19 cellular contexts compared by ENCODE assay signal in the genomic region with DNA sequence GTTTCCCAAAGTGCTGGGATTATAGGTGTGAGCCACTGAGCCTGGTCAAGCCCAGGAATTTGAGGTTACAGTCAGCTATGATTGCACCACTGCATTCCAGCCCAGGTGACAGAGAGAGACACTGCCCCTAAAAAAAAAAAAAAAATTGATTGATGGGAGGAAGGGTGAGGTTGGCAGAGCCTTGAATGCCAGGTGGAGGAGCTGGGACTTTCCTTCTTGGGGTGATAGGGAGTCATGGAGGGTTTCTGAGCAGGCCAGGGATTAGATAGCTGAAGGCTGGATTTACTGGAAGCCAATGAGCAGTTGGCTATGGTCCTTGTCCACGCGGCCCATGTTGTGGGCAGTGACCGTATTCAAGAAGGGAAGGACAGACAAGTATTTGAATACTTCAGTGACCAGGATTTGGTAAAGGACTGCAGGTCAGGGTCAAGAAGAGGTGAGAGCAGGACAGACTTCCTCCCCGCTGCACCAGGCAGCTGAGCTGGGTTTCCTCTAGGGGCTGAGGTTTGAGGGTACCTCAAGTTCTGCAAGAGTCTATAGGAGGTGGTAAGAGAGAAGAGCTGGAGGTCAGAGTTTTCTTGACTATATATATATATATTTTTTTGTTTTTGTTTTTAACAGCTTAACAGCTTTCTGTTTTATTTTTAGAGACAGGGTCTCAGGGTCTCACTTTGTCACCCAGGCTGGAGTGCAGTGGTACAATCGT. TPM values are rescaled to one million over a fixed set of nuclear protein-coding genes. Genes with fewer than 3 reads are reported as not detected.
DNase-seq lines count a peak whose midpoint lies in the region; ATAC-seq and TF ChIP-seq lines count a peak whose summit lies in the region.
"Had no signal": no experiment of that assay in that cellular context is flagged by ENCODE, and none has a peak within 500 bp of the region (broad histone marks: within the 10 kb centered on the region; RNA-seq: fewer than 3 reads in every experiment).

No MANE protein-coding gene starts in this region.

- H3K36me3 Mint-ChIP-seq in CD4-positive, CD25-positive, alpha-beta regulatory T cell, result peaks cover 16% of the 10 kb centered on the region
- peaks cover under 1 to 49% (median 9%) of the 10 kb centered on the region in 3 donors for H3K36me3 Mint-ChIP-seq in naive thymus-derived CD8-positive, alpha-beta T cell

- H3K9me3 Mint-ChIP-seq in CD4-positive, CD25-positive, alpha-beta regulatory T cell, result no peaks in the 10 kb centered on the region
- H3K9me3 Mint-ChIP-seq in naive thymus-derived CD8-positive, alpha-beta T cell, result no peaks in the 10 kb centered on the region

- H3K4me3 Mint-ChIP-seq in CD4-positive, CD25-positive, alpha-beta regulatory T cell, result peak overlapping the region in 1 of 4 donors; percentile 57
- peak overlapping the region in 3 of 10 donors; percentile 21 to 49 (median 35) for H3K4me3 Mint-ChIP-seq in naive thymus-derived CD8-positive, alpha-beta T cell

- no peak overlapping the region for H3K4me3 ChIP-seq in CD4-positive, CD25-positive, alpha-beta regulatory T cell (ENCODE audit: low read depth, low read length)
- H3K4me3 ChIP-seq in suprapubic skin, result no peak overlapping the region
- H3K4me3 ChIP-seq: breast epithelium, ovary, thoracic aorta had no signal

- POLR2A ChIA-PET in naive thymus-derived CD8-positive, alpha-beta T cell (lab: Charles Lee), result interaction anchor here (0.6 to 1.3 kb wide), 3 partner anchors 9 to 686 kb away, joined by 3 to 6 read pairs (median 4); a partner anchor contains a TSS

- H3K27me3 ChIP-seq in CD4-positive, CD25-positive, alpha-beta regulatory T cell (ENCODE audit: control insufficient read depth, insufficient read depth, low read length), result no peaks in the 10 kb centered on the region
- H3K27me3 ChIP-seq in suprapubic skin, result no peaks in the 10 kb centered on the region
- H3K27me3 ChIP-seq: breast epithelium, ovary had no signal

- peaks cover 6 to 14% (median 8%) of the 10 kb centered on the region in 4 donors for H3K4me1 Mint-ChIP-seq in CD4-positive, CD25-positive, alpha-beta regulatory T cell
- H3K4me1 Mint-ChIP-seq in naive thymus-derived CD8-positive, alpha-beta T cell, result peaks cover 4 to 16% (median 12%) of the 10 kb centered on the region in 4 donors

- no peak for DNase-seq in CD4-positive, CD25-positive, alpha-beta regulatory T cell
- DNase-seq in GDM1 (lab: John Stamatoyannopoulos, UW) (peak; percentile 32), UCSD-AML1 (lab: John Stamatoyannopoulos, UW; ENCODE audit: unreplicated experiment) (peak; percentile 15), DMS 273 (lab: John Stamatoyannopoulos, UW; ENCODE audit: unreplicated experiment) (no peak), suprapubic skin (ENCODE audit: low spot score in 2 of 2) (no peak), SIG-M5 (lab: John Stamatoyannopoulos, UW) (no peak)
- DNase-seq in naive thymus-derived CD8-positive, alpha-beta T cell, result no peak
- DNase-seq: DMS153; left ventricle myocardium superior; NCI-H1417; NCI-H2171 treated with DMSO at 0.1 percent for 48 hours; NCI-H748 treated with DMSO at 0.1 percent for 48 hours; ovary; PC-3; stimulated activated CD4-positive, alpha-beta T cell treated with anti-CD3 and anti-CD28 coated beads, Interleukin-4, amount 100 ng/mL, for 24 hours; WERI-Rb-1 had no signal

- H3K9me3 ChIP-seq in CD4-positive, CD25-positive, alpha-beta regulatory T cell (ENCODE audit: control insufficient read depth in 2 of 2, low read length in 2 of 2), result no peaks in the 10 kb centered on the region
- no peaks in the 10 kb centered on the region for H3K9me3 ChIP-seq in suprapubic skin
- H3K9me3 ChIP-seq: breast epithelium, ovary, thoracic aorta had no signal

- TF ChIP-seq POLR2A in suprapubic skin (IDR thresholded peaks at IDR 0.05), result no peak

- no peak for ATAC-seq in CD4-positive, CD25-positive, alpha-beta regulatory T cell (ENCODE audit: low read depth in 2 of 2)
- ATAC-seq in naive thymus-derived CD8-positive, alpha-beta T cell, result no peak
- ATAC-seq: left ventricle myocardium superior, PC-3 had no signal

- peaks cover 38% of the 10 kb centered on the region for H3K36me3 ChIP-seq in CD4-positive, CD25-positive, alpha-beta regulatory T cell (ENCODE audit: control insufficient read depth, insufficient read depth, low read length)
- H3K36me3 ChIP-seq in suprapubic skin, result peaks cover 32% of the 10 kb centered on the region
- H3K36me3 ChIP-seq: breast epithelium, ovary, WERI-Rb-1 had no signal

- no peak for TF ChIP-seq CTCF in suprapubic skin (IDR thresholded peaks at IDR 0.05)

- H3K4me1 ChIP-seq in CD4-positive, CD25-positive, alpha-beta regulatory T cell (ENCODE audit: control insufficient read depth, insufficient read depth, low read length, poor library complexity, severe bottlenecking), result no peaks in the 10 kb centered on the region
- peaks cover 1% of the 10 kb centered on the region for H3K4me1 ChIP-seq in suprapubic skin
- H3K4me1 ChIP-seq: breast epithelium had no signal

- peaks cover 4% of the 10 kb centered on the region for H3K27me3 Mint-ChIP-seq in CD4-positive, CD25-positive, alpha-beta regulatory T cell
- no peaks in the 10 kb centered on the region for H3K27me3 Mint-ChIP-seq in naive thymus-derived CD8-positive, alpha-beta T cell

- TF ChIP-seq EP300 in suprapubic skin (IDR thresholded peaks at IDR 0.05), result no peak

- no peak overlapping the region for H3K27ac ChIP-seq in CD4-positive, CD25-positive, alpha-beta regulatory T cell (ENCODE audit: insufficient read depth, low read length, poor library complexity, severe bottlenecking)
- no peak overlapping the region for H3K27ac ChIP-seq in suprapubic skin
- H3K27ac ChIP-seq: breast epithelium, KMS-11, ovary, thoracic aorta, WERI-Rb-1 had no signal

- WGBS in suprapubic skin, result 88% methylated on average over 5 of the region's 5 CpGs

- H3K27ac Mint-ChIP-seq in CD4-positive, CD25-positive, alpha-beta regulatory T cell, result peak overlapping the region in 2 of 3 donors; percentile 4 to 89
- peak overlapping the region in 9 of 10 donors; percentile 14 to 81 (median 68) for H3K27ac Mint-ChIP-seq in naive thymus-derived CD8-positive, alpha-beta T cell

RNA-seq across cellular contexts. Expression of a gene that starts 6.9 kb away (rescaled TPM):
- 0.67 TPM for total RNA-seq in CD4-positive, CD25-positive, alpha-beta regulatory T cell
- under 1 TPM; 0.20 to 0.67 (median 0.41) TPM for polyA plus RNA-seq in CD4-positive, CD25-positive, alpha-beta regulatory T cell
- under 1 TPM in 1 of 2 experiments, not detected in 1; 0.57 TPM for total RNA-seq in naive thymus-derived CD8-positive, alpha-beta T cell
- under 1 TPM in 2 of 3 donors, not detected in 1; 0.22 to 0.42 TPM for polyA plus RNA-seq in naive thymus-derived CD8-positive, alpha-beta T cell
- total RNA-seq in suprapubic skin, result not detected
- total RNA-seq: PC-3 had no signal

RNA-seq across cellular contexts. Expression of a gene that starts 9.0 kb away (rescaled TPM):
- total RNA-seq in CD4-positive, CD25-positive, alpha-beta regulatory T cell, result 13.7 TPM
- polyA plus RNA-seq in CD4-positive, CD25-positive, alpha-beta regulatory T cell, result 1 to 10 TPM; 4.8 to 8.2 (median 6.9) TPM
- 1 to 10 TPM; 1.9 to 2.0 TPM for total RNA-seq in naive thymus-derived CD8-positive, alpha-beta T cell
- 1 to 10 TPM; 1.2 to 3.9 (median 2.8) TPM for polyA plus RNA-seq in naive thymus-derived CD8-positive, alpha-beta T cell
- 10 to 100 TPM in 2 of 4 donors, 1 to 10 TPM in 2; 9.1 to 11.1 (median 9.6) TPM for total RNA-seq in suprapubic skin

RNA-seq across cellular contexts. Expression of a gene that starts 9.9 kb away (rescaled TPM):
- 0.20 TPM for total RNA-seq in CD4-positive, CD25-positive, alpha-beta regulatory T cell
- not detected for polyA plus RNA-seq in CD4-positive, CD25-positive, alpha-beta regulatory T cell
- total RNA-seq in naive thymus-derived CD8-positive, alpha-beta T cell, result not detected
- polyA plus RNA-seq in naive thymus-derived CD8-positive, alpha-beta T cell, result not detected
- total RNA-seq in suprapubic skin, result under 1 TPM in 3 of 4 donors, not detected in 1; 0.21 to 0.97 (median 0.62) TPM

RNA-seq across cellular contexts. Expression of a gene that starts 27.9 kb away (rescaled TPM):
- total RNA-seq in CD4-positive, CD25-positive, alpha-beta regulatory T cell, result 37.0 TPM
- 10 to 100 TPM; 24.9 to 36.6 (median 32.4) TPM for polyA plus RNA-seq in CD4-positive, CD25-positive, alpha-beta regulatory T cell
- 10 to 100 TPM; 47.9 to 50.8 TPM for total RNA-seq in naive thymus-derived CD8-positive, alpha-beta T cell
- 10 to 100 TPM; 25.3 to 50.6 (median 31.3) TPM for polyA plus RNA-seq in naive thymus-derived CD8-positive, alpha-beta T cell
- 100 to 1,000 TPM in 1 of 4 donors, 10 to 100 TPM in 3; 53.3 to 108 (median 77.3) TPM for total RNA-seq in suprapubic skin

RNA-seq across cellular contexts. Expression of a gene that starts 29.7 kb away (rescaled TPM):
- total RNA-seq in CD4-positive, CD25-positive, alpha-beta regulatory T cell, result 2.8 TPM
- polyA plus RNA-seq in CD4-positive, CD25-positive, alpha-beta regulatory T cell, result under 1 TPM in 1 of 4 donors, not detected in 3; 0.32 TPM
- total RNA-seq in naive thymus-derived CD8-positive, alpha-beta T cell, result 10 to 100 TPM; 10.0 to 12.2 TPM
- under 1 TPM in 1 of 3 donors, not detected in 2; 0.27 TPM for polyA plus RNA-seq in naive thymus-derived CD8-positive, alpha-beta T cell
- 1 to 10 TPM; 1.4 to 7.2 (median 2.9) TPM for total RNA-seq in suprapubic skin

Comparison
In these comparisons a context has a peak if more than half of its experiments do, and no peak if none do; other contexts are left out.
1. DNase-seq: peak in GDM1 (single experiment) and UCSD-AML1 (single experiment); none in CD4-positive, CD25-positive, alpha-beta regulatory T cell (0 of 3), naive thymus-derived CD8-positive, alpha-beta T cell (0 of 10), DMS 273 (single experiment), suprapubic skin (0 of 2) and SIG-M5 (single experiment).